Comparison of ENCODE assay signal across 8 cellular contexts in the genomic region with DNA sequence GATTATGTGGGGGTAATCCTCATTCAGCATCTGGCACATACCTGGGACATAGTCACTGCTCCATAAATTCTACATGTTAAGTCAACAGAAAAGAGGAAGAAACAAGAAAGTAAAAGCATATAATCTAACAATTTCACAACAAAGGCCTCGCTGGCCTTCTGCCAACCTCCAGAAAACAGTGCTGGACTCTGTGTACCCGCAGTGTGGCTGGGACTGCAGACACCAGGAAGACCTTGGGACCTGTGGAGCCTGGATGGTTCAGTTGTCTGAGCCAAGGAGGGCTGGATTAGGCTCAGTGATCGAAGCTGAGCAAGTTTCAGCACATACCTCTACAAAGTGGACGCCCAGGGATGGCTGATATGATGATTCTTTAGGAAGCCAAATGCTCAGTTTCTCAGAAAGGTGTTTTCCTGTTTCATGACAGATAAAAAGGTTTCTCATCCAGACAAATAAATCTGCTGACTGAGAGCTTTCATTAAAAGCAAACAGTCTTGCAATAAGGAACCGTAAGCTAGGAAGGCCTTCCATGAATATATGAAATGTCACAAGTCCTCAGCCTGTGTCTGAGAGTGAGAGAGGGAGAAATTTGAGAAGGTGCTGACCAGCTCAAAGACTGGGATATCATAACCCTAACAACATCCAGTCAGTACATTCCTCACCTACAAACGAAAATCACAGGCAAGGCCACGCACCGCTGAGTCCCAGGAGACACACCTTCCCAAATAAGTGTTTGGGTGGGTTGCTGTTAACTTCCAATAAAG. TPM values are rescaled to one million over a fixed set of nuclear protein-coding genes. Genes with fewer than 3 reads are reported as not detected.
DNase-seq lines count a peak whose midpoint lies in the region; ATAC-seq and TF ChIP-seq lines count a peak whose summit lies in the region.

No MANE protein-coding gene starts in this region.

- no peaks in the 10 kb centered on the region for H3K9me3 ChIP-seq in tibial nerve

- ATAC-seq in activated CD4-positive, alpha-beta T cell treated with anti-CD3 and anti-CD28 coated beads for 36 hours = no peak
- no peak for ATAC-seq in HG03354 (IDR thresholded peaks at IDR 0.05; ENCODE audit: poor library complexity, severe bottlenecking, unreplicated experiment)

- POLR2A ChIA-PET in activated CD4-positive, alpha-beta T cell treated with anti-CD3 and anti-CD28 coated beads for 36 hours (lab: Charles Lee) = interaction anchor here (0.7 to 0.8 kb wide), 2 partner anchors 11 to 17 kb away, joined by 3 read pairs; no protein-coding TSS in a partner anchor

- no peaks in the 10 kb centered on the region for H3K27me3 ChIP-seq in tibial nerve

- TF ChIP-seq EP300 in tibial nerve (IDR thresholded peaks at IDR 0.05) = peak in 1 of 2 donors; percentile 85

- DNase-seq in activated CD4-positive, alpha-beta T cell treated with anti-CD3 and anti-CD28 coated beads for 36 hours = peak; percentile 13
- no peak for DNase-seq in activated CD4-positive, alpha-beta T cell treated with anti-CD3 and anti-CD28 coated beads for 1 hour
- DNase-seq in central memory CD4-positive, alpha-beta T cell = peak; percentile 21
- DNase-seq in lung microvascular endothelial cell (ENCODE audit: low read depth in 2 of 2) = peak; percentile 65 to 94
- peak; percentile 79 to 91 for DNase-seq in tibial nerve (ENCODE audit: low spot score in 2 of 2)
- DNase-seq in middle frontal gyrus (ENCODE audit: extremely low spot score, low spot score) = no peak
- DNase-seq in epidermal melanocyte (ENCODE audit: insufficient read length, low spot score) = no peak

- peak overlapping the region; percentile 72 to 92 (median 82) for H3K27ac ChIP-seq in tibial nerve

- no peak overlapping the region for H3K4me3 ChIP-seq in tibial nerve

- no peak for TF ChIP-seq CTCF in tibial nerve (IDR thresholded peaks at IDR 0.05)

- CTCF ChIA-PET in activated CD4-positive, alpha-beta T cell treated with anti-CD3 and anti-CD28 coated beads for 36 hours (lab: Charles Lee) = interaction anchor here (0.9 to 2.0 kb wide), 9 partner anchors 9 to 226 kb away, joined by 3 to 8 read pairs (median 4); no protein-coding TSS in a partner anchor

- H3K4me1 ChIP-seq in tibial nerve = peaks cover 0 to 93% (median 77%) of the 10 kb centered on the region in 4 donors

- H3K36me3 ChIP-seq in tibial nerve = no peaks in the 10 kb centered on the region

- H3K27ac Mint-ChIP-seq in activated CD4-positive, alpha-beta T cell treated with anti-CD3 and anti-CD28 coated beads for 36 hours = peak overlapping the region; percentile 72

- WGBS in tibial nerve, 2 donors = 38 to 42% methylated on average over 8 of the region's 8 CpGs

- peaks cover 88% of the 10 kb centered on the region for H3K4me1 Mint-ChIP-seq in activated CD4-positive, alpha-beta T cell treated with anti-CD3 and anti-CD28 coated beads for 36 hours

- no peaks in the 10 kb centered on the region for H3K27me3 Mint-ChIP-seq in activated CD4-positive, alpha-beta T cell treated with anti-CD3 and anti-CD28 coated beads for 36 hours

- intact Hi-C loops in activated CD4-positive, alpha-beta T cell treated with anti-CD3 and anti-CD28 coated beads for 36 hours (cut with DNase I, micrococcal nuclease) = loop anchor here (2.0 to 5.0 kb wide), 3 partner anchors 22 to 215 kb away; no protein-coding TSS in a partner anchor

- TF ChIP-seq POLR2A in tibial nerve (IDR thresholded peaks at IDR 0.05) = no peak

- no peak overlapping the region for H3K4me3 Mint-ChIP-seq in activated CD4-positive, alpha-beta T cell treated with anti-CD3 and anti-CD28 coated beads for 36 hours

- peaks cover 18% of the 10 kb centered on the region for H3K36me3 Mint-ChIP-seq in activated CD4-positive, alpha-beta T cell treated with anti-CD3 and anti-CD28 coated beads for 36 hours (ENCODE audit: low read depth)

- H3K9me3 Mint-ChIP-seq in activated CD4-positive, alpha-beta T cell treated with anti-CD3 and anti-CD28 coated beads for 36 hours (ENCODE audit: low read depth) = no peaks in the 10 kb centered on the region

RNA-seq across cellular contexts. Expression of gene CAPZB, which starts 48.4 kb away (rescaled TPM):
- total RNA-seq in activated CD4-positive, alpha-beta T cell treated with anti-CD3 and anti-CD28 coated beads for 36 hours = 100 to 1,000 TPM; 320 to 346 TPM
- total RNA-seq in lung microvascular endothelial cell (104 and 109 TPM in 2 replicates), tibial nerve (100 to 1,000 TPM in 1 of 4 donors, 10 to 100 TPM in 3; 58.2 to 109 (median 96.7) TPM)

Comparison
In these comparisons a context has a peak if more than half of its experiments do, and no peak if none do; other contexts are left out.
1. DNase-seq: peak in activated CD4-positive, alpha-beta T cell treated with anti-CD3 and anti-CD28 coated beads for 36 hours (single experiment), central memory CD4-positive, alpha-beta T cell (single experiment), lung microvascular endothelial cell (2 of 2) and tibial nerve (2 of 2); none in activated CD4-positive, alpha-beta T cell treated with anti-CD3 and anti-CD28 coated beads for 1 hour (single experiment), middle frontal gyrus (single experiment) and epidermal melanocyte (single experiment).